Comparison of ENCODE assay signal across 1 cellular context in the genomic region with DNA sequence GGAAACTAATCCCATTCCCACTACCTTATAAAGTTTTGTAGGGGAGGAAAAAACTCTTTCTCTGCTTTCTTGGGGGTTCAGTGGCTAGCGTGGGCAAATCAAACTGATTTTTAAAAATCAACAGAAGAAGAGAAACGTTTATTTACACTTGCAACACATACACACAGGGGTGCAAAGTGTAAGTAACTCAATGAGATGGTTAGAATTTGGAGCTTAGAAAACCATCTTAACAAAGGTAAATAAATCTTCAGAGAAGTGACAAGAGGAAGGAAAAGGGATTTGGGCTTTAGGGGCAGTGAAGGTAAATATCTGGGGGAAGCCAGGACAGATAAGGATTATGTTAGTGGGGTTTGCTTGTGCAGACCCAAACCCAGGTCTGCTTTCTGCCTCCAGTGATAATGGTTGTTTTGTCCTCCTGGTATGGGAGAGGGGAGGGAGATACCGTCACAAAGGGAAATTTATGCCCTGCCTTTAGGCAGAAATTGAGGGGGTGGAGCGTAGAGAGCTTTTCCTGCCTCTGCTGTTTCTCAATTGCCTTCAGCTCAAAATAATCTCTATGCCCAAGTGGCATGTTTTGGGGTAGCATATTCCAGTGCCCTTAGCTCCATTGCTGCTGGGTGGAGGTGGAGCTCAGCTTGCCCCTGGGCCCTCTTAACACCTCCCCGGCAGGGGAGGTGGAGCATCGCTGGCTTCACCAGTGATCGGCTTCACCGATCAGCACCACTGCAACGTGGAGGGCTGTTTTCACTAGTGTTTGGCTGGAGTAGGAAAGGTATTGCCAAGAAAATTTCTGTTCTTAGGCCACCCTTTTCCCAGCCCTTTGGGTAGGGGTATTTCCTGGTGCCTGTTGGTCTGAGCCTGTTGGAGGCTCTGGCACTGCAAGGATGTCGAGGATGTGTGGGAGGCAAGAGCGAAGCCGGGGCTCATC.
A peak's percentile ranks its signal among the peaks of the same experiment; 100 is the strongest.
TF ChIP-seq lines count a peak whose summit lies in the region.

No MANE protein-coding gene starts in this region.

TF ChIP-seq in HepG2, 621 proteins besides CTCF, POLR2A, EP300 and RAD21 (continued from another document and continues in another):
- TF ChIP-seq, protein P1, sequence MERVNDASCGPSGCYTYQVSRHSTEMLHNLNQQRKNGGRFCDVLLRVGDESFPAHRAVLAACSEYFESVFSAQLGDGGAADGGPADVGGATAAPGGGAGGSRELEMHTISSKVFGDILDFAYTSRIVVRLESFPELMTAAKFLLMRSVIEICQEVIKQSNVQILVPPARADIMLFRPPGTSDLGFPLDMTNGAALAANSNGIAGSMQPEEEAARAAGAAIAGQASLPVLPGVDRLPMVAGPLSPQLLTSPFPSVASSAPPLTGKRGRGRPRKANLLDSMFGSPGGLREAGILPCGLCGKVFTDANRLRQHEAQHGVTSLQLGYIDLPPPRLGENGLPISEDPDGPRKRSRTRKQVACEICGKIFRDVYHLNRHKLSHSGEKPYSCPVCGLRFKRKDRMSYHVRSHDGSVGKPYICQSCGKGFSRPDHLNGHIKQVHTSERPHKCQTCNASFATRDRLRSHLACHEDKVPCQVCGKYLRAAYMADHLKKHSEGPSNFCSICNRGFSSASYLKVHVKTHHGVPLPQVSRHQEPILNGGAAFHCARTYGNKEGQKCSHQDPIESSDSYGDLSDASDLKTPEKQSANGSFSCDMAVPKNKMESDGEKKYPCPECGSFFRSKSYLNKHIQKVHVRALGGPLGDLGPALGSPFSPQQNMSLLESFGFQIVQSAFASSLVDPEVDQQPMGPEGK (CRISPR knock-in tag; IDR thresholded peaks at IDR 0.05) = 0 out of 2 replicates have a peak, but pooled peaks have one; percentile 28
- TF ChIP-seq ZNF205 (CRISPR knock-in tag; IDR thresholded peaks at IDR 0.05) (peak; percentile 25; the same call in 1 of the 2 replicates), ZMYM3 (CRISPR knock-in tag; IDR thresholded peaks at IDR 0.05) (no peak), PCBP2 (optimal IDR thresholded peaks at IDR 0.05; ENCODE audit: low read depth, low read length, poor library complexity, severe bottlenecking) (no peak), ETV5 (CRISPR knock-in tag; IDR thresholded peaks at IDR 0.05; ENCODE audit: borderline replicate concordance) (peak; percentile 58; the same call in 1 of the 2 replicates), ARNT2 (CRISPR knock-in tag; IDR thresholded peaks at IDR 0.05; ENCODE audit: low read depth) (no peak; the same call in 1 of the 2 replicates), FIP1L1 (IDR thresholded peaks at IDR 0.05; ENCODE audit: borderline replicate concordance, insufficient read depth, low read depth, low read length) (no peak)
- TF ChIP-seq, protein P2, sequence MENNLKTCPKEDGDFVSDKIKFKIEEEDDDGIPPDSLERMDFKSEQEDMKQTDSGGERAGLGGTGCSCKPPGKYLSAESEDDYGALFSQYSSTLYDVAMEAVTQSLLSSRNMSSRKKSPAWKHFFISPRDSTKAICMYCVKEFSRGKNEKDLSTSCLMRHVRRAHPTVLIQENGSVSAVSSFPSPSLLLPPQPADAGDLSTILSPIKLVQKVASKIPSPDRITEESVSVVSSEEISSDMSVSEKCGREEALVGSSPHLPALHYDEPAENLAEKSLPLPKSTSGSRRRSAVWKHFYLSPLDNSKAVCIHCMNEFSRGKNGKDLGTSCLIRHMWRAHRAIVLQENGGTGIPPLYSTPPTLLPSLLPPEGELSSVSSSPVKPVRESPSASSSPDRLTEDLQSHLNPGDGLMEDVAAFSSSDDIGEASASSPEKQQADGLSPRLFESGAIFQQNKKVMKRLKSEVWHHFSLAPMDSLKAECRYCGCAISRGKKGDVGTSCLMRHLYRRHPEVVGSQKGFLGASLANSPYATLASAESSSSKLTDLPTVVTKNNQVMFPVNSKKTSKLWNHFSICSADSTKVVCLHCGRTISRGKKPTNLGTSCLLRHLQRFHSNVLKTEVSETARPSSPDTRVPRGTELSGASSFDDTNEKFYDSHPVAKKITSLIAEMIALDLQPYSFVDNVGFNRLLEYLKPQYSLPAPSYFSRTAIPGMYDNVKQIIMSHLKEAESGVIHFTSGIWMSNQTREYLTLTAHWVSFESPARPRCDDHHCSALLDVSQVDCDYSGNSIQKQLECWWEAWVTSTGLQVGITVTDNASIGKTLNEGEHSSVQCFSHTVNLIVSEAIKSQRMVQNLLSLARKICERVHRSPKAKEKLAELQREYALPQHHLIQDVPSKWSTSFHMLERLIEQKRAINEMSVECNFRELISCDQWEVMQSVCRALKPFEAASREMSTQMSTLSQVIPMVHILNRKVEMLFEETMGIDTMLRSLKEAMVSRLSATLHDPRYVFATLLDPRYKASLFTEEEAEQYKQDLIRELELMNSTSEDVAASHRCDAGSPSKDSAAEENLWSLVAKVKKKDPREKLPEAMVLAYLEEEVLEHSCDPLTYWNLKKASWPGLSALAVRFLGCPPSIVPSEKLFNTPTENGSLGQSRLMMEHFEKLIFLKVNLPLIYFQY (CRISPR knock-in tag; IDR thresholded peaks at IDR 0.05; ENCODE audit: borderline replicate concordance) = 0 out of 2 replicates have a peak, but pooled peaks have one; percentile 50
- TF ChIP-seq, protein P3, sequence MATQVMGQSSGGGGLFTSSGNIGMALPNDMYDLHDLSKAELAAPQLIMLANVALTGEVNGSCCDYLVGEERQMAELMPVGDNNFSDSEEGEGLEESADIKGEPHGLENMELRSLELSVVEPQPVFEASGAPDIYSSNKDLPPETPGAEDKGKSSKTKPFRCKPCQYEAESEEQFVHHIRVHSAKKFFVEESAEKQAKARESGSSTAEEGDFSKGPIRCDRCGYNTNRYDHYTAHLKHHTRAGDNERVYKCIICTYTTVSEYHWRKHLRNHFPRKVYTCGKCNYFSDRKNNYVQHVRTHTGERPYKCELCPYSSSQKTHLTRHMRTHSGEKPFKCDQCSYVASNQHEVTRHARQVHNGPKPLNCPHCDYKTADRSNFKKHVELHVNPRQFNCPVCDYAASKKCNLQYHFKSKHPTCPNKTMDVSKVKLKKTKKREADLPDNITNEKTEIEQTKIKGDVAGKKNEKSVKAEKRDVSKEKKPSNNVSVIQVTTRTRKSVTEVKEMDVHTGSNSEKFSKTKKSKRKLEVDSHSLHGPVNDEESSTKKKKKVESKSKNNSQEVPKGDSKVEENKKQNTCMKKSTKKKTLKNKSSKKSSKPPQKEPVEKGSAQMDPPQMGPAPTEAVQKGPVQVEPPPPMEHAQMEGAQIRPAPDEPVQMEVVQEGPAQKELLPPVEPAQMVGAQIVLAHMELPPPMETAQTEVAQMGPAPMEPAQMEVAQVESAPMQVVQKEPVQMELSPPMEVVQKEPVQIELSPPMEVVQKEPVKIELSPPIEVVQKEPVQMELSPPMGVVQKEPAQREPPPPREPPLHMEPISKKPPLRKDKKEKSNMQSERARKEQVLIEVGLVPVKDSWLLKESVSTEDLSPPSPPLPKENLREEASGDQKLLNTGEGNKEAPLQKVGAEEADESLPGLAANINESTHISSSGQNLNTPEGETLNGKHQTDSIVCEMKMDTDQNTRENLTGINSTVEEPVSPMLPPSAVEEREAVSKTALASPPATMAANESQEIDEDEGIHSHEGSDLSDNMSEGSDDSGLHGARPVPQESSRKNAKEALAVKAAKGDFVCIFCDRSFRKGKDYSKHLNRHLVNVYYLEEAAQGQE (IDR thresholded peaks at IDR 0.05; ENCODE audit: borderline replicate concordance in 1 of 2, low read depth in 1 of 2, low read length in 2 of 2) = 0 out of 4 replicates have a peak, but pooled peaks of 1 of the 2 experiments have one; percentile 44
- TF ChIP-seq, protein P4, sequence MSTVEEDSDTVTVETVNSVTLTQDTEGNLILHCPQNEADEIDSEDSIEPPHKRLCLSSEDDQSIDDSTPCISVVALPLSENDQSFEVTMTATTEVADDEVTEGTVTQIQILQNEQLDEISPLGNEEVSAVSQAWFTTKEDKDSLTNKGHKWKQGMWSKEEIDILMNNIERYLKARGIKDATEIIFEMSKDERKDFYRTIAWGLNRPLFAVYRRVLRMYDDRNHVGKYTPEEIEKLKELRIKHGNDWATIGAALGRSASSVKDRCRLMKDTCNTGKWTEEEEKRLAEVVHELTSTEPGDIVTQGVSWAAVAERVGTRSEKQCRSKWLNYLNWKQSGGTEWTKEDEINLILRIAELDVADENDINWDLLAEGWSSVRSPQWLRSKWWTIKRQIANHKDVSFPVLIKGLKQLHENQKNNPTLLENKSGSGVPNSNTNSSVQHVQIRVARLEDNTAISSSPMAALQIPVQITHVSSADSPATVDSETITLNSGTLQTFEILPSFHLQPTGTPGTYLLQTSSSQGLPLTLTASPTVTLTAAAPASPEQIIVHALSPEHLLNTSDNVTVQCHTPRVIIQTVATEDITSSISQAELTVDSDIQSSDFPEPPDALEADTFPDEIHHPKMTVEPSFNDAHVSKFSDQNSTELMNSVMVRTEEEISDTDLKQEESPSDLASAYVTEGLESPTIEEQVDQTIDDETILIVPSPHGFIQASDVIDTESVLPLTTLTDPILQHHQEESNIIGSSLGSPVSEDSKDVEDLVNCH (CRISPR knock-in tag; IDR thresholded peaks at IDR 0.05) = 0 out of 2 replicates have a peak, but pooled peaks have one; percentile 77
- TF ChIP-seq, protein P5, sequence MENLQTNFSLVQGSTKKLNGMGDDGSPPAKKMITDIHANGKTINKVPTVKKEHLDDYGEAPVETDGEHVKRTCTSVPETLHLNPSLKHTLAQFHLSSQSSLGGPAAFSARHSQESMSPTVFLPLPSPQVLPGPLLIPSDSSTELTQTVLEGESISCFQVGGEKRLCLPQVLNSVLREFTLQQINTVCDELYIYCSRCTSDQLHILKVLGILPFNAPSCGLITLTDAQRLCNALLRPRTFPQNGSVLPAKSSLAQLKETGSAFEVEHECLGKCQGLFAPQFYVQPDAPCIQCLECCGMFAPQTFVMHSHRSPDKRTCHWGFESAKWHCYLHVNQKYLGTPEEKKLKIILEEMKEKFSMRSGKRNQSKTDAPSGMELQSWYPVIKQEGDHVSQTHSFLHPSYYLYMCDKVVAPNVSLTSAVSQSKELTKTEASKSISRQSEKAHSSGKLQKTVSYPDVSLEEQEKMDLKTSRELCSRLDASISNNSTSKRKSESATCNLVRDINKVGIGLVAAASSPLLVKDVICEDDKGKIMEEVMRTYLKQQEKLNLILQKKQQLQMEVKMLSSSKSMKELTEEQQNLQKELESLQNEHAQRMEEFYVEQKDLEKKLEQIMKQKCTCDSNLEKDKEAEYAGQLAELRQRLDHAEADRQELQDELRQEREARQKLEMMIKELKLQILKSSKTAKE (CRISPR knock-in tag; IDR thresholded peaks at IDR 0.05; ENCODE audit: borderline replicate concordance) = peak; percentile 29; the same call in 1 of the 2 replicates
- TF ChIP-seq, protein P6, sequence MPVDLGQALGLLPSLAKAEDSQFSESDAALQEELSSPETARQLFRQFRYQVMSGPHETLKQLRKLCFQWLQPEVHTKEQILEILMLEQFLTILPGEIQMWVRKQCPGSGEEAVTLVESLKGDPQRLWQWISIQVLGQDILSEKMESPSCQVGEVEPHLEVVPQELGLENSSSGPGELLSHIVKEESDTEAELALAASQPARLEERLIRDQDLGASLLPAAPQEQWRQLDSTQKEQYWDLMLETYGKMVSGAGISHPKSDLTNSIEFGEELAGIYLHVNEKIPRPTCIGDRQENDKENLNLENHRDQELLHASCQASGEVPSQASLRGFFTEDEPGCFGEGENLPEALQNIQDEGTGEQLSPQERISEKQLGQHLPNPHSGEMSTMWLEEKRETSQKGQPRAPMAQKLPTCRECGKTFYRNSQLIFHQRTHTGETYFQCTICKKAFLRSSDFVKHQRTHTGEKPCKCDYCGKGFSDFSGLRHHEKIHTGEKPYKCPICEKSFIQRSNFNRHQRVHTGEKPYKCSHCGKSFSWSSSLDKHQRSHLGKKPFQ (CRISPR knock-in tag; IDR thresholded peaks at IDR 0.05; ENCODE audit: insufficient replicate concordance) = no peak
- TF ChIP-seq, protein P7, sequence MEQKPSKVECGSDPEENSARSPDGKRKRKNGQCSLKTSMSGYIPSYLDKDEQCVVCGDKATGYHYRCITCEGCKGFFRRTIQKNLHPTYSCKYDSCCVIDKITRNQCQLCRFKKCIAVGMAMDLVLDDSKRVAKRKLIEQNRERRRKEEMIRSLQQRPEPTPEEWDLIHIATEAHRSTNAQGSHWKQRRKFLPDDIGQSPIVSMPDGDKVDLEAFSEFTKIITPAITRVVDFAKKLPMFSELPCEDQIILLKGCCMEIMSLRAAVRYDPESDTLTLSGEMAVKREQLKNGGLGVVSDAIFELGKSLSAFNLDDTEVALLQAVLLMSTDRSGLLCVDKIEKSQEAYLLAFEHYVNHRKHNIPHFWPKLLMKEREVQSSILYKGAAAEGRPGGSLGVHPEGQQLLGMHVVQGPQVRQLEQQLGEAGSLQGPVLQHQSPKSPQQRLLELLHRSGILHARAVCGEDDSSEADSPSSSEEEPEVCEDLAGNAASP (CRISPR knock-in tag; IDR thresholded peaks at IDR 0.05; ENCODE audit: borderline replicate concordance) = peak; percentile 60; the same call in 1 of the 2 replicates
- TF ChIP-seq, protein P8, sequence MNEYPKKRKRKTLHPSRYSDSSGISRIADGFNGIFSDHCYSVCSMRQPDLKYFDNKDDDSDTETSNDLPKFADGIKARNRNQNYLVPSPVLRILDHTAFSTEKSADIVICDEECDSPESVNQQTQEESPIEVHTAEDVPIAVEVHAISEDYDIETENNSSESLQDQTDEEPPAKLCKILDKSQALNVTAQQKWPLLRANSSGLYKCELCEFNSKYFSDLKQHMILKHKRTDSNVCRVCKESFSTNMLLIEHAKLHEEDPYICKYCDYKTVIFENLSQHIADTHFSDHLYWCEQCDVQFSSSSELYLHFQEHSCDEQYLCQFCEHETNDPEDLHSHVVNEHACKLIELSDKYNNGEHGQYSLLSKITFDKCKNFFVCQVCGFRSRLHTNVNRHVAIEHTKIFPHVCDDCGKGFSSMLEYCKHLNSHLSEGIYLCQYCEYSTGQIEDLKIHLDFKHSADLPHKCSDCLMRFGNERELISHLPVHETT (CRISPR knock-in tag; conservative IDR thresholded peaks at IDR 0.05) = no peak
